ENCODE assay signal across 8 cellular contexts in the genomic region with DNA sequence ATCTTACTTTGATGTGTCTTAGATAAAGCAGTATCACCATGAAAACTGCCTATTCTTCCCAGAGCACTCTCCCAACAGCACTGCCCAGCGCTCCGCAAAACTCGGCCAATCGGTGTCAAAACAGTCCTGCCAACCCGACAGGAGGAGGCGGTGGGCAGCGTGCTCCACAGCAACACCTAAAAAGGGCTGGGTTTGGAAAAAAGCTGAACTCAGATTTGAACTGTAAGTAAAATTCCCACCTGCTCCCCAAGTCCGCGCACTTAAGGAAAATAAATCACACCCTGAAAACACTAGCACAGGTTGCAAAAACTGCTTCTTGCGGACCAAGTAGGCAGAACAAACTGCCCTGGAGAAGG.
A peak's percentile ranks its signal among the peaks of the same experiment; 100 is the strongest.
DNase-seq lines count a peak whose midpoint lies in the region; ATAC-seq, FAIRE-seq and TF ChIP-seq lines count a peak whose summit lies in the region.

No MANE protein-coding gene starts in this region.

- H3K9me3 Mint-ChIP-seq in stimulated activated naive CD8-positive, alpha-beta T cell treated with anti-CD3 and anti-CD28 coated beads, Interleukin-15, Interleukin-2, amounts not matched to agents 100 ng/mL and 50 ng/mL, for 24 hours: no peaks in the 10 kb centered on the region

- in situ Hi-C loops in ACHN (cut with HindIII; ENCODE audit: low pct_ligation_motif_present, low pct_unique_long_range_greater_than_20kb, low sequenced_read_pairs): no loop called here

- H3K36me3 Mint-ChIP-seq in stimulated activated naive CD8-positive, alpha-beta T cell treated with anti-CD3 and anti-CD28 coated beads, Interleukin-15, Interleukin-2, amounts not matched to agents 100 ng/mL and 50 ng/mL, for 24 hours (ENCODE audit: low read depth): peaks cover 8% of the 10 kb centered on the region

- H3K27me3 Mint-ChIP-seq in stimulated activated naive CD8-positive, alpha-beta T cell treated with anti-CD3 and anti-CD28 coated beads, Interleukin-15, Interleukin-2, amounts not matched to agents 100 ng/mL and 50 ng/mL, for 24 hours: no peaks in the 10 kb centered on the region

- H3K4me3 Mint-ChIP-seq in stimulated activated naive CD8-positive, alpha-beta T cell treated with anti-CD3 and anti-CD28 coated beads, Interleukin-15, Interleukin-2, amounts not matched to agents 100 ng/mL and 50 ng/mL, for 24 hours: peak overlapping the region; percentile 90

- H3K27ac Mint-ChIP-seq in stimulated activated naive CD8-positive, alpha-beta T cell treated with anti-CD3 and anti-CD28 coated beads, Interleukin-15, Interleukin-2, amounts not matched to agents 100 ng/mL and 50 ng/mL, for 24 hours: peak overlapping the region; percentile 77

- H3K4me3 ChIP-seq in GM08714 (ENCODE audit: low read length) (peak overlapping the region; percentile 93), choroid plexus epithelial cell (ENCODE audit: low read depth, low read length) (peak overlapping the region; percentile 96)

- peak; percentile 8 for ATAC-seq in HG03159 (IDR thresholded peaks at IDR 0.05; ENCODE audit: unreplicated experiment)

- DNase-seq in ACHN: peak; percentile 78
- peak; percentile 11 for DNase-seq in RCC 7860 (ENCODE audit: low spot score)
- DNase-seq in choroid plexus epithelial cell (ENCODE audit: low read depth): peak; percentile 45
- peak; percentile 83 for DNase-seq in left kidney (ENCODE audit: low read depth, low spot score)
- DNase-seq in retina: no peak

- TF ChIP-seq CTCF in choroid plexus epithelial cell (conservative IDR thresholded peaks at IDR 0.05; ENCODE audit: low read depth, low read length): peak; percentile 25

- FAIRE-seq in RCC 7860 (lab: Jason Lieb, UNC): no peak

- H3K4me1 Mint-ChIP-seq in stimulated activated naive CD8-positive, alpha-beta T cell treated with anti-CD3 and anti-CD28 coated beads, Interleukin-15, Interleukin-2, amounts not matched to agents 100 ng/mL and 50 ng/mL, for 24 hours (ENCODE audit: low read depth): peaks cover 51% of the 10 kb centered on the region
